Comparison of ENCODE assay signal across 1 cellular context in genomic region chr10:132403511-132404168, GRCh38.
TF ChIP-seq lines count a peak whose summit lies in the region.

No MANE protein-coding gene starts in this region.

TF ChIP-seq in WTC11, 78 proteins besides CTCF, POLR2A, EP300 and RAD21 (continued from another document):
- TF ChIP-seq IRF1 (CRISPR knock-in tag; IDR thresholded peaks at IDR 0.05): no peak
- no peak for TF ChIP-seq NFYB (CRISPR knock-in tag; conservative IDR thresholded peaks at IDR 0.05; ENCODE audit: low read depth)
- no peak for TF ChIP-seq ZNF219 (CRISPR knock-in tag; IDR thresholded peaks at IDR 0.05; ENCODE audit: borderline replicate concordance)
- no peak for TF ChIP-seq ZNF281 (CRISPR knock-in tag; IDR thresholded peaks at IDR 0.05)
- TF ChIP-seq TEAD1 (CRISPR knock-in tag; IDR thresholded peaks at IDR 0.05): no peak
- no peak for TF ChIP-seq ZNF532 (CRISPR knock-in tag; IDR thresholded peaks at IDR 0.05; ENCODE audit: borderline replicate concordance)
- TF ChIP-seq ZBTB21 (CRISPR knock-in tag; IDR thresholded peaks at IDR 0.05; ENCODE audit: borderline replicate concordance): no peak
- TF ChIP-seq FOXP4 (CRISPR knock-in tag; IDR thresholded peaks at IDR 0.05): no peak
- TF ChIP-seq ATF2 (CRISPR knock-in tag; IDR thresholded peaks at IDR 0.05; ENCODE audit: borderline replicate concordance, low read depth): no peak
- TF ChIP-seq JAZF1 (CRISPR knock-in tag; IDR thresholded peaks at IDR 0.05): no peak
- no peak for TF ChIP-seq ZNF138 (CRISPR knock-in tag; conservative IDR thresholded peaks at IDR 0.05)
- TF ChIP-seq ATF3 (CRISPR knock-in tag; conservative IDR thresholded peaks at IDR 0.05): no peak
- TF ChIP-seq PRDM15 (CRISPR knock-in tag; IDR thresholded peaks at IDR 0.05): no peak
